In the genomic region with DNA sequence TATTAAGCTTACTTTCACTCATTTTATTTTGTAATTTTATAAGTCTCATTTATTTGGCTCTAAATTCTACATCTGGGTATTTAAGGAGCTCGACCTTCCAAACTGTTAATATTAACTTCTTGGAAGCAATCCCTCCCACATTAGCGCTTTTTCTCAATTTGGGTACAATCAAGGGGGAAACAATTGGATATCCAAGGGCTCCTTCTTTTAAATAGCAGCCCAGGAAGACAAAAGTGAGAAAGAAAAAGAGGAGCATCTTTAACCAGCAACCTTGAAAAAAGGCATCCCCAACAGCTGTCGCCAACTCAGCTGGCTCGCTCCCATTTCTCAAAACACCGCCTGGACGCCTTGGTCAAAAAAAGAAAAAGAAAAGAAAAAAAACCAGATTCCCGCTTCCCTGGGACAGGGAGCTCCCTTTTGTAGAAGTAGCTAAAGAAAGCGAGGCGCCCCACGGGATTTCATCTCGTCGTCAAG, we compare ENCODE assay signal across 8 cellular contexts. TPM values are rescaled to one million over a fixed set of nuclear protein-coding genes. Genes with fewer than 3 reads are reported as not detected.
DNase-seq lines count a peak whose midpoint lies in the region; TF ChIP-seq lines count a peak whose summit lies in the region.

No MANE protein-coding gene starts in this region.

- H3K9me3 ChIP-seq in neuron (ENCODE audit: low read length) = no peaks in the 10 kb centered on the region

- H3K36me3 ChIP-seq in BJ (ENCODE audit: control insufficient read depth, insufficient read depth, low read length) (no peaks in the 10 kb centered on the region), neuron (ENCODE audit: insufficient read depth, low read length) (no peaks in the 10 kb centered on the region)

- peaks cover 5% of the 10 kb centered on the region for H3K4me1 ChIP-seq in neuron (ENCODE audit: insufficient read depth, low read length)

- POLR2A ChIA-PET in BJ (lab: Charles Lee) = interaction anchor here (0.6 to 1.0 kb wide), 2 partner anchors 21 to 63 kb away, joined by 3 to 4 read pairs; no protein-coding TSS in a partner anchor

- peak overlapping the region; percentile 93 for H2AFZ ChIP-seq in neuron (ENCODE audit: low read depth, low read length)

- CTCF ChIA-PET in BJ (lab: Yijun Ruan, JAX) = interaction anchor here (1.2 kb wide), 1 partner anchor 24 kb away, joined by 3 read pairs; no protein-coding TSS in a partner anchor

- peaks cover 5% of the 10 kb centered on the region; the same call in 1 of the 2 replicates for H3K27me3 ChIP-seq in BJ (ENCODE audit: control insufficient read depth, insufficient read depth, low read length)
- H3K27me3 ChIP-seq in neuron (ENCODE audit: insufficient read depth, low read length) = peaks cover 22% of the 10 kb centered on the region

- H3K4me3 ChIP-seq in BJ (ENCODE audit: low read depth, low read length) (peak overlapping the region; percentile 78), neuron (ENCODE audit: low read length) (peak overlapping the region; percentile 62)

- DNase-seq in BJ (ENCODE audit: low read depth) (no peak), M059J (ENCODE audit: low read depth) (peak; percentile 25), epidermal melanocyte (ENCODE audit: insufficient read length, low spot score) (peak; percentile 53), HUDEP-2 (lab: John Stamatoyannopoulos, UW; ENCODE audit: unreplicated experiment in 76 of 76) (no peak), ureter (ENCODE audit: low spot score) (no peak)
- DNase-seq in stimulated activated CD4-positive, alpha-beta T cell treated with anti-CD3 and anti-CD28 coated beads, Interleukin-1b, Interleukin-23, amount 100 ng/mL, for 48 hours = no peak
- no peak for DNase-seq in activated CD8-positive, alpha-beta memory T cell treated with anti-CD3 and anti-CD28 coated beads, Interleukin-2, amount 50 U/mL, for 4 hours

- no peak for TF ChIP-seq CTCF in BJ (IDR thresholded peaks at IDR 0.05; ENCODE audit: insufficient read depth, low read depth, low read length)

RNA-seq across cellular contexts. Expression of a gene that starts 0.9 kb away (rescaled TPM):
- 3.3 and 3.9 TPM in 2 replicates for polyA plus RNA-seq in BJ (2011; rRNA removed)
- 13.8 and 13.9 TPM in 2 replicates for polyA minus RNA-seq in BJ (2011; rRNA and poly(A)+ RNA removed)
- total RNA-seq in M059J (2014; rRNA removed; shearing (Covaris generic)) = not detected in 2 replicates
- total RNA-seq in ureter = 19.0 TPM

Comparison
In these comparisons a context has a peak if more than half of its experiments do, and no peak if none do; other contexts are left out.
1. DNase-seq: peak in M059J (single experiment) and epidermal melanocyte (single experiment); none in BJ (single experiment), HUDEP-2 (0 of 76), stimulated activated CD4-positive, alpha-beta T cell treated with anti-CD3 and anti-CD28 coated beads, Interleukin-1b, Interleukin-23, amount 100 ng/mL, for 48 hours (single experiment), activated CD8-positive, alpha-beta memory T cell treated with anti-CD3 and anti-CD28 coated beads, Interleukin-2, amount 50 U/mL, for 4 hours (single experiment) and ureter (single experiment).
2. RNA of a gene that starts 0.9 kb away (total RNA-seq): 19.0 TPM in ureter (single experiment); not detected in M059J; every median in the first group is over 10 times any median in the second.